1 cellular context compared by ENCODE assay signal in the genomic region with DNA sequence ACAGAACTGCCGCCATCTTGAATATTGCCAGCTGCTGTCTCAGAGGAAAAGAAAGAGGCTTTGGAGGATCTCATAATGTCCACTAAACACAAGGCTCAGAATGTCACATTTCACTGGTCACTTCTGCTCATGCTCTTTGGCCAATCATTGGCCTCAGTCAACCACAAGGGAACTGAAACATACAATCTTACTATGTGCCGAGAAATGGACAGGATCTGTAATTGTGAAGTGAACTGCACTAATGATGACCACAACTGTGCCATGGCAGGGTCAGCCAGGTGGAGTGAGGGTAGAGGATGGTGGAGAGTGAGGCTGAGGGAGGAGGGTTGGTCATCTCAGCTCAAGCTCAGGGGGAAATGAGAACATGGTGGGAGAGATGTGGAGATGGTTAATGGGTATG.
TF ChIP-seq lines count a peak whose summit lies in the region.

No MANE protein-coding gene starts in this region.

TF ChIP-seq in IMR-90, 13 proteins besides CTCF, POLR2A, EP300 and RAD21 (continued from another document):
- TF ChIP-seq, protein P1, sequence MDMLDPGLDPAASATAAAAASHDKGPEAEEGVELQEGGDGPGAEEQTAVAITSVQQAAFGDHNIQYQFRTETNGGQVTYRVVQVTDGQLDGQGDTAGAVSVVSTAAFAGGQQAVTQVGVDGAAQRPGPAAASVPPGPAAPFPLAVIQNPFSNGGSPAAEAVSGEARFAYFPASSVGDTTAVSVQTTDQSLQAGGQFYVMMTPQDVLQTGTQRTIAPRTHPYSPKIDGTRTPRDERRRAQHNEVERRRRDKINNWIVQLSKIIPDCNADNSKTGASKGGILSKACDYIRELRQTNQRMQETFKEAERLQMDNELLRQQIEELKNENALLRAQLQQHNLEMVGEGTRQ (IDR thresholded peaks at IDR 0.05; ENCODE audit: low read depth, low read length): no peak
